ENCODE assay signal across 14 cellular contexts in genomic region chr22:27851974-27852713, GRCh38. TPM values are rescaled to one million over a fixed set of nuclear protein-coding genes. Genes with fewer than 3 reads are reported as not detected.
A peak's percentile ranks its signal among the peaks of the same experiment; 100 is the strongest.
DNase-seq lines count a peak whose midpoint lies in the region; ATAC-seq and TF ChIP-seq lines count a peak whose summit lies in the region.
"Had no signal": no experiment of that assay in that cellular context is flagged by ENCODE, and none has a peak within 500 bp of the region (broad histone marks: within the 10 kb centered on the region; RNA-seq: fewer than 3 reads in every experiment).

No MANE protein-coding gene starts in this region.

- no peak for TF ChIP-seq EP300 in sigmoid colon (IDR thresholded peaks at IDR 0.05)

- peak; percentile 37 to 41 for DNase-seq in NCI-H2081 (lab: John Stamatoyannopoulos, UW)
- DNase-seq in NCI-H2081 treated with DMSO at 0.1 percent for 48 hours (lab: John Stamatoyannopoulos, UW): no peak
- DNase-seq in heart left ventricle: peak in 1 of 5 donors; percentile 54
- peak; percentile 34 for DNase-seq in sigmoid colon
- no peak for DNase-seq in hepatic stellate cell (ENCODE audit: low spot score)
- DNase-seq in psoas muscle: no peak
- DNase-seq in SKM-1 treated with dmso at 0.1 percent for 144 hours (lab: John Stamatoyannopoulos, UW; ENCODE audit: unreplicated experiment): no peak
- DNase-seq: activated CD8-positive, alpha-beta memory T cell treated with anti-CD3 and anti-CD28 coated beads, Interleukin-2, amount 50 U/mL, for 4 hours; COR-L47; NCI-H1092; SJCRH30 had no signal

- no peaks in the 10 kb centered on the region for H3K9me3 Mint-ChIP-seq in brain

- no peaks in the 10 kb centered on the region for H3K27me3 ChIP-seq in heart left ventricle
- H3K27me3 ChIP-seq in sigmoid colon: no peaks in the 10 kb centered on the region
- no peaks in the 10 kb centered on the region for H3K27me3 ChIP-seq in psoas muscle (ENCODE audit: insufficient read depth in 3 of 3, low read length in 2 of 3)
- H3K27me3 ChIP-seq: SJCRH30, tibial nerve had no signal

- H3K27me3 Mint-ChIP-seq in brain: no peaks in the 10 kb centered on the region
- H3K27me3 Mint-ChIP-seq: activated naive CD8-positive, alpha-beta T cell had no signal

- intact Hi-C loops in heart left ventricle (cut with DNase I): no loop called here
- intact Hi-C loops in sigmoid colon (cut with DNase I): no loop called here
- intact Hi-C loops in psoas muscle (cut with DNase I): no loop called here

- WGBS in heart left ventricle, 4 donors: 54 to 60% (median 54%) methylated on average over 7 of the region's 7 CpGs
- 89 to 95% methylated on average over 7 of the region's 7 CpGs for WGBS in sigmoid colon, 2 donors
- 79 to 84% (median 81%) methylated on average over 7 of the region's 7 CpGs for WGBS in psoas muscle, 3 donors

- H3K36me3 ChIP-seq in heart left ventricle (peaks cover 0 to 98% (median 73%) of the 10 kb centered on the region in 9 donors), sigmoid colon (peaks cover 12 to 65% (median 29%) of the 10 kb centered on the region in 4 donors), psoas muscle (ENCODE audit: insufficient read depth in 1 of 2, low read depth in 1 of 2) (peaks cover 12 to 84% of the 10 kb centered on the region in 2 donors)

- H3K9me3 ChIP-seq in heart left ventricle (no peaks in the 10 kb centered on the region), sigmoid colon (no peaks in the 10 kb centered on the region), psoas muscle (no peaks in the 10 kb centered on the region)
- H3K9me3 ChIP-seq: SJCRH30, tibial nerve had no signal

- peaks cover 68% of the 10 kb centered on the region for H3K36me3 Mint-ChIP-seq in brain

- no peak overlapping the region for H3K4me3 ChIP-seq in heart left ventricle
- no peak overlapping the region for H3K4me3 ChIP-seq in sigmoid colon
- H3K4me3 ChIP-seq in psoas muscle: no peak overlapping the region
- H3K4me3 ChIP-seq: SJCRH30, tibial nerve had no signal

- peaks cover 53% of the 10 kb centered on the region for H3K4me1 Mint-ChIP-seq in brain

- H3K4me3 Mint-ChIP-seq in brain: peak overlapping the region in 2 of 5 experiments; percentile 2 to 29
- H3K4me3 Mint-ChIP-seq: activated naive CD8-positive, alpha-beta T cell had no signal

- H3K4me1 ChIP-seq in heart left ventricle (peaks cover 0 to 47% (median 20%) of the 10 kb centered on the region in 12 donors), sigmoid colon (peaks cover 0 to 37% (median 27%) of the 10 kb centered on the region in 4 donors), psoas muscle (peaks cover 20% of the 10 kb centered on the region)
- H3K4me1 ChIP-seq: SJCRH30 had no signal

- TF ChIP-seq CTCF in brain (conservative IDR thresholded peaks at IDR 0.05): no peak
- TF ChIP-seq CTCF in heart left ventricle (IDR thresholded peaks at IDR 0.05): no peak
- no peak for TF ChIP-seq CTCF in sigmoid colon (IDR thresholded peaks at IDR 0.05)
- no peak for TF ChIP-seq CTCF in psoas muscle (IDR thresholded peaks at IDR 0.05)

- H3K27ac Mint-ChIP-seq in brain: peak overlapping the region in 4 of 5 experiments; percentile 75 to 93 (median 86)
- H3K27ac Mint-ChIP-seq: activated naive CD8-positive, alpha-beta T cell had no signal

- H3K27ac ChIP-seq in heart left ventricle: peak overlapping the region in 3 of 12 donors; percentile 1 to 35 (median 24)
- H3K27ac ChIP-seq in sigmoid colon: peak overlapping the region in 1 of 4 donors; percentile 25
- H3K27ac ChIP-seq in psoas muscle: no peak overlapping the region
- H3K27ac ChIP-seq: SJCRH30, tibial nerve had no signal

- peak in 3 of 4 donors; percentile 52 to 67 (median 66) for ATAC-seq in heart left ventricle
- no peak for ATAC-seq in psoas muscle

- TF ChIP-seq POLR2A in heart left ventricle (IDR thresholded peaks at IDR 0.05): no peak
- TF ChIP-seq POLR2A in sigmoid colon (IDR thresholded peaks at IDR 0.05): no peak

RNA-seq across cellular contexts. Expression of gene MN1, which starts 50.6 kb away (rescaled TPM):
- polyA plus RNA-seq in brain (ENCODE audit: insufficient read depth, low read depth, low replicate concordance) (1.7 TPM), heart left ventricle (1 to 10 TPM; 1.7 to 3.9 TPM), sigmoid colon (1 to 10 TPM in 1 of 3 donors, under 1 TPM in 2; under 0.01 to 1.2 (median 0.85) TPM), psoas muscle (10 to 100 TPM in 2 of 3 donors, 1 to 10 TPM in 1; 4.3 to 17.6 (median 14.8) TPM)
- total RNA-seq in heart left ventricle (10 to 100 TPM in 1 of 9 donors, 1 to 10 TPM in 8; 4.2 to 10.3 (median 5.5) TPM), sigmoid colon (10 to 100 TPM in 1 of 4 donors, 1 to 10 TPM in 3; 6.4 to 21.3 (median 7.5) TPM), psoas muscle (10 to 100 TPM in 3 of 4 donors, 1 to 10 TPM in 1; 7.3 to 39.3 (median 21.3) TPM)

Comparison
In these comparisons a context has a peak if more than half of its experiments do, and no peak if none do; other contexts are left out.
1. DNase-seq: peak in NCI-H2081 (2 of 2) and sigmoid colon (single experiment); none in NCI-H2081 treated with DMSO at 0.1 percent for 48 hours (single experiment), hepatic stellate cell (single experiment), psoas muscle (0 of 2) and SKM-1 treated with dmso at 0.1 percent for 144 hours (single experiment).
2. ATAC-seq: peak in heart left ventricle (3 of 4); none in psoas muscle (0 of 4).